ENCODE assay signal across 12 cellular contexts in the genomic region with DNA sequence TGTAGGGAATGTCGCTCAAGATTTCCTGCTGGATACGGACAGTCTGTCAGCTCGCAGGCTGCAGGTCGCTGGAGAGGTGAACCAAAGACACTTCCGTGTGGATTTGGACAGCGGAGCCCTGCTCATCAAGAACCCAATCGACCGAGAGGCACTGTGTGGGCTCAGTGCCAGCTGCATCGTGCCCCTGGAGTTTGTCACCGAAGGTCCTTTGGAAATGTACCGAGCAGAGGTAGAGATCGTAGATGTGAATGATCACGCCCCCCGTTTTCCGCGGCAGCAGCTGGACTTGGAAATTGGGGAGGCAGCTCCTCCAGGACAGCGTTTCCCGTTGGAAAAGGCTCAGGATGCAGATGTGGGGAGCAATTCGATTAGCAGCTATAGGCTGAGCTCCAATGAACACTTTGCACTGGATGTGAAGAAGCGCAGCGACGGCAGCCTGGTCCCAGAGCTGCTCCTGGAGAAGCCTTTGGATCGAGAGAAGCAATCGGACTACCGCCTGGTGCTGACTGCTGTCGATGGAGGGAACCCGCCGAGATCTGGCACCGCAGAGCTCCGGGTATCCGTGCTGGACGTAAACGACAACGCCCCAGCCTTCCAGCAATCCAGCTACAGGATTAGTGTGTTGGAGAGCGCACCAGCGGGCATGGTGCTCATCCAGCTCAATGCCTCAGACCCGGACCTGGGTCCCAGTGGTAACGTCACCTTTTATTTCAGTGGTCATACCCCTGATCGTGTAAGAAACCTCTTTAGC. TPM values are rescaled to one million over a fixed set of nuclear protein-coding genes. Genes with fewer than 3 reads are reported as not detected.
DNase-seq lines count a peak whose midpoint lies in the region; ATAC-seq lines count a peak whose summit lies in the region.
"Had no signal": no experiment of that assay in that cellular context is flagged by ENCODE, and none has a peak within 500 bp of the region (broad histone marks: within the 10 kb centered on the region; RNA-seq: fewer than 3 reads in every experiment).

No MANE protein-coding gene starts in this region.

- peak overlapping the region; percentile 96 for H3K4me2 ChIP-seq in BLaER1

- H3K4me1 ChIP-seq in BLaER1 (peaks cover 86% of the 10 kb centered on the region), ectodermal cell (ENCODE audit: control insufficient read depth, insufficient read depth, low read length) (peaks cover 34% of the 10 kb centered on the region), mucosa of rectum (ENCODE audit: control insufficient read depth in 2 of 2, insufficient read depth in 2 of 2, low read length in 2 of 2) (peaks cover 0 to 3% of the 10 kb centered on the region in 2 donors)

- 49 to 51% methylated on average over 39 of the region's 39 CpGs for WGBS in ectodermal cell, 2 experiments

- H3K27me3 ChIP-seq in BLaER1 (no peaks in the 10 kb centered on the region), ectodermal cell (ENCODE audit: control insufficient read depth, insufficient read depth, low read length, poor library complexity, severe bottlenecking) (no peaks in the 10 kb centered on the region), mucosa of rectum (ENCODE audit: control insufficient read depth in 2 of 2, insufficient read depth in 2 of 2, low read length in 2 of 2) (no peaks in the 10 kb centered on the region)

- DNase-seq in NCI-H1105 (lab: John Stamatoyannopoulos, UW), result no peak
- DNase-seq in SHP77 treated with DMSO at 0.1 percent for 48 hours (lab: John Stamatoyannopoulos, UW), result no peak
- no peak for DNase-seq in cortex of kidney (lab: John Stamatoyannopoulos, UW)
- DNase-seq: EL, spleen had no signal

- peaks cover 11% of the 10 kb centered on the region; the same call in 1 of the 2 replicates for H4K20me1 ChIP-seq in BLaER1

- H3K4me3 ChIP-seq in BLaER1, result peak overlapping the region; percentile 71
- H3K4me3 ChIP-seq in ectodermal cell (ENCODE audit: insufficient read depth, low read depth, low read length), result peak overlapping the region; percentile 57
- peak overlapping the region; percentile 44 to 62 for H3K4me3 ChIP-seq in mucosa of rectum (ENCODE audit: low read length in 2 of 2)

- H3K9ac ChIP-seq in BLaER1, result peak overlapping the region; percentile 80
- no peak overlapping the region for H3K9ac ChIP-seq in mucosa of rectum (ENCODE audit: low read depth in 1 of 2, low read length in 2 of 2)

- H3K36me3 ChIP-seq in BLaER1, result peaks cover 44% of the 10 kb centered on the region
- peaks cover 26% of the 10 kb centered on the region for H3K36me3 ChIP-seq in ectodermal cell (ENCODE audit: control insufficient read depth, insufficient read depth, low read length)
- peaks cover 0 to 7% of the 10 kb centered on the region in 2 donors for H3K36me3 ChIP-seq in mucosa of rectum (ENCODE audit: control insufficient read depth in 2 of 2, insufficient read depth in 2 of 2, low read length in 2 of 2)

- H3K27ac ChIP-seq in BLaER1, result peak overlapping the region; percentile 75
- peak overlapping the region; percentile 88 for H3K27ac ChIP-seq in ectodermal cell (ENCODE audit: insufficient read depth, low read depth, low read length, poor library complexity, severe bottlenecking)
- no peak overlapping the region for H3K27ac ChIP-seq in mucosa of rectum (ENCODE audit: low read depth in 2 of 2, low read length in 2 of 2)
- H3K27ac ChIP-seq: HL-60, spleen had no signal

- H3K9me3 ChIP-seq in BLaER1, result 0 out of 2 replicates have a peak, but pooled peaks cover 8% of the 10 kb centered on the region
- H3K9me3 ChIP-seq in ectodermal cell (ENCODE audit: control insufficient read depth, low read length), result no peaks in the 10 kb centered on the region
- H3K9me3 ChIP-seq in mucosa of rectum (ENCODE audit: control insufficient read depth in 2 of 2, low read length in 2 of 2), result no peaks in the 10 kb centered on the region
- H3K9me3 ChIP-seq: spleen, upper lobe of left lung had no signal

- ATAC-seq in HG02884 (IDR thresholded peaks at IDR 0.05; ENCODE audit: unreplicated experiment), result peak; percentile 5
- ATAC-seq in HG03175 (IDR thresholded peaks at IDR 0.05; ENCODE audit: unreplicated experiment), result no peak

RNA-seq across cellular contexts. Expression of gene PCDHGC4, which starts 0.7 kb away (rescaled TPM):
- 28.9 TPM for polyA plus RNA-seq in ectodermal cell (2013, experiment 1 of 4)
- 29.9 TPM for polyA plus RNA-seq in ectodermal cell (2013, experiment 2 of 4)
- polyA plus RNA-seq in ectodermal cell (2013, experiment 3 of 4), result 21.9 TPM
- polyA plus RNA-seq in ectodermal cell (2013, experiment 4 of 4), result 24.8 TPM

RNA-seq across cellular contexts. Expression of gene PCDHGC5, which starts 3.4 kb away (rescaled TPM):
- 2.1 TPM for polyA plus RNA-seq in ectodermal cell (2013, experiment 1 of 4)
- 2.1 TPM for polyA plus RNA-seq in ectodermal cell (2013, experiment 2 of 4)
- 1.5 TPM for polyA plus RNA-seq in ectodermal cell (2013, experiment 3 of 4)
- 2.0 TPM for polyA plus RNA-seq in ectodermal cell (2013, experiment 4 of 4)

RNA-seq across cellular contexts. Expression of gene PCDHGC3, which starts 9.7 kb away (rescaled TPM):
- polyA plus RNA-seq in ectodermal cell (2013, experiment 1 of 4), result 138 TPM
- 131 TPM for polyA plus RNA-seq in ectodermal cell (2013, experiment 2 of 4)
- 80.2 TPM for polyA plus RNA-seq in ectodermal cell (2013, experiment 3 of 4)
- polyA plus RNA-seq in ectodermal cell (2013, experiment 4 of 4), result 96.7 TPM

RNA-seq across cellular contexts. Expression of gene PCDHGA12, which starts 55.2 kb away (rescaled TPM):
- polyA plus RNA-seq in ectodermal cell (2013, experiment 1 of 4), result 0.33 TPM
- polyA plus RNA-seq in ectodermal cell (2013, experiment 2 of 4), result 0.55 TPM
- polyA plus RNA-seq in ectodermal cell (2013, experiment 3 of 4), result 0.37 TPM
- 0.61 TPM for polyA plus RNA-seq in ectodermal cell (2013, experiment 4 of 4)

Comparison
In these comparisons a context has a peak if more than half of its experiments do, and no peak if none do; other contexts are left out.
1. H3K27ac ChIP-seq: peak in BLaER1 (single experiment) and ectodermal cell (single experiment); none in mucosa of rectum (0 of 2).
2. Peak in every context shown above with its lines, with median percentiles within 50 percentile points of each other: H3K4me3 ChIP-seq.